Comparison of ENCODE assay signal across 2 cellular contexts in genomic region chr1:148760206-148760605, GRCh38. TPM values are rescaled to one million over a fixed set of nuclear protein-coding genes. Genes with fewer than 3 reads are reported as not detected.
"Had no signal": no experiment of that assay in that cellular context is flagged by ENCODE, and none has a peak within 500 bp of the region (broad histone marks: within the 10 kb centered on the region; RNA-seq: fewer than 3 reads in every experiment).

No MANE protein-coding gene starts in this region.

RNA-seq across cellular contexts. Expression of gene NUDT4B, which starts 11.6 kb away (rescaled TPM):
- total RNA-seq: vagina had no signal
- polyA plus RNA-seq: cardiac muscle cell had no signal
